In genomic region chr14:93112891-93113677, GRCh38 we compare ENCODE assay signal across 8 cellular contexts. TPM values are rescaled to one million over a fixed set of nuclear protein-coding genes. Genes with fewer than 3 reads are reported as not detected.
DNase-seq lines count a peak whose midpoint lies in the region; ATAC-seq and TF ChIP-seq lines count a peak whose summit lies in the region.

No MANE protein-coding gene starts in this region.

- in situ Hi-C loops in transverse colon (cut with MboI; ENCODE audit: low pct_ligation_motif_present in 1 of 4, low pct_unique_long_range_greater_than_20kb in 1 of 4, low sequenced_read_pairs in 3 of 4) = no loop called here

- H3K9me3 ChIP-seq in MG63 (no peaks in the 10 kb centered on the region), heart left ventricle (no peaks in the 10 kb centered on the region), transverse colon (no peaks in the 10 kb centered on the region)

- H3K4me1 ChIP-seq in heart left ventricle = peaks cover 0 to 64% (median 37%) of the 10 kb centered on the region in 12 donors
- peaks cover 4 to 43% (median 28%) of the 10 kb centered on the region in 4 donors for H3K4me1 ChIP-seq in transverse colon

- no peak for TF ChIP-seq POLR2A in heart left ventricle (IDR thresholded peaks at IDR 0.05)
- no peak for TF ChIP-seq POLR2A in transverse colon (IDR thresholded peaks at IDR 0.05)

- DNase-seq in GM10266 (ENCODE audit: extremely low spot score) (peak; percentile 69), MG63 (peak; percentile 45), SKM-1 treated with dmso at 0.1 percent for 144 hours (lab: John Stamatoyannopoulos, UW; ENCODE audit: unreplicated experiment) (peak; percentile 36), heart left ventricle (peak; percentile 76 to 87 (median 80)), posterior vena cava (ENCODE audit: low spot score) (peak; percentile 92), transverse colon (peak; percentile 90), NCI-H2029 treated with DMSO at 0.1 percent for 48 hours (lab: John Stamatoyannopoulos, UW) (no peak)
- peak; percentile 42 for DNase-seq in activated naive CD8-positive, alpha-beta T cell treated with anti-CD3 and anti-CD28 coated beads, Interleukin-2, amount 50 U/mL, for 16 hours (ENCODE audit: low read depth, low spot score)

- H3K4me3 ChIP-seq in MG63 = peak overlapping the region; percentile 61
- H3K4me3 ChIP-seq in heart left ventricle = peak overlapping the region in 11 of 12 donors; percentile 14 to 96 (median 87)
- peak overlapping the region in 2 of 4 donors; percentile 92 to 93 for H3K4me3 ChIP-seq in transverse colon

- WGBS in heart left ventricle, 4 donors = 27 to 38% (median 32%) methylated on average over 13 to 15 of the region's 15 CpGs
- WGBS in transverse colon (ENCODE audit: low coverage in 1 of 2), 2 donors = 0 to 10% methylated on average over 1 to 15 of the region's 15 CpGs

- peak in 2 of 4 donors; percentile 21 to 27 for ATAC-seq in heart left ventricle

- peak overlapping the region in 11 of 12 donors; percentile 16 to 99 (median 97) for H3K27ac ChIP-seq in heart left ventricle
- peak overlapping the region; percentile 96 to 100 (median 99) for H3K27ac ChIP-seq in transverse colon

- no peaks in the 10 kb centered on the region for H3K27me3 ChIP-seq in MG63
- no peaks in the 10 kb centered on the region for H3K27me3 ChIP-seq in heart left ventricle
- no peaks in the 10 kb centered on the region for H3K27me3 ChIP-seq in transverse colon

- no peak for TF ChIP-seq EP300 in transverse colon (IDR thresholded peaks at IDR 0.05; ENCODE audit: low read depth)

- H3K36me3 ChIP-seq in MG63 = no peaks in the 10 kb centered on the region
- no peaks in the 10 kb centered on the region for H3K36me3 ChIP-seq in heart left ventricle
- H3K36me3 ChIP-seq in transverse colon = no peaks in the 10 kb centered on the region

- peak; percentile 82 for TF ChIP-seq CTCF in GM10266 (IDR thresholded peaks at IDR 0.05; ENCODE audit: control insufficient read depth, insufficient read depth, low read depth, missing control alignments)
- TF ChIP-seq CTCF in heart left ventricle (IDR thresholded peaks at IDR 0.05) = peak; percentile 74 to 93 (median 82)
- TF ChIP-seq CTCF in transverse colon (IDR thresholded peaks at IDR 0.05) = peak; percentile 78 to 86 (median 84)

- intact Hi-C loops in heart left ventricle (cut with DNase I) (loop anchor here in 5 of 10 donors (2.0 to 10.0 kb wide), 8 partner anchors 46 to 158 kb away; no protein-coding TSS in a partner anchor), posterior vena cava (cut with DNase I) (no loop called here), transverse colon (cut with DNase I; ENCODE audit: low total_unique reads) (loop anchor here (5.0 to 10.0 kb wide), 2 partner anchors 78 to 141 kb away; no protein-coding TSS in a partner anchor)

RNA-seq across cellular contexts. Expression of gene ITPK1, which starts 2.6 kb away (rescaled TPM):
- total RNA-seq in MG63 (2014; rRNA removed; shearing (Covaris generic); ENCODE audit: low replicate concordance) = 37.7 and 39.9 TPM in 2 replicates
- total RNA-seq in heart left ventricle (100 to 1,000 TPM in 3 of 9 donors, 10 to 100 TPM in 6; 71.7 to 152 (median 91.0) TPM), posterior vena cava (10 to 100 TPM; 50.9 to 68.6 TPM), transverse colon (100 to 1,000 TPM in 3 of 4 donors, 10 to 100 TPM in 1; 64.8 to 235 (median 128) TPM)
- polyA plus RNA-seq in heart left ventricle = 100 to 1,000 TPM in 1 of 2 donors, 10 to 100 TPM in 1; 44.5 to 158 TPM
